Comparison of ENCODE assay signal across 37 cellular contexts in the genomic region with DNA sequence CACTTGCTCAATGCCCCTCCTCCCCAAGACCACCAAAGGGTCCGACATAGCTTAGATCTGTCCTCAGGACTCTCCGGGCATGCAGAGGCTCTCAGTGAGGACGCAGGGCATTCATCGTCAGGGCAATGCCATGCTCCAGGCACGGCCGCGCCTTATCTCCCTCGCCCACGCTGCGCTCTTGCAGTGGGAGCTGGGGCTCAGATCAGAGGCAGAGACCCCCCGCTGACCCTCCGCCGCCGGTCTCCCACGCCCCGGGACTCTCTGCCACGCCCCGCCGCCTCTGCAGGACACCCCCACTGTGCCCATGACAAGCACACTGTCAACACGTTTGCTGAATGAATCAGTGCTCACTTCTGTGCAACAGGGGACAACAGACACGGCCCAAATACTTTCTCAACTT.
"Had no signal": no experiment of that assay in that cellular context is flagged by ENCODE, and none has a peak within 500 bp of the region (broad histone marks: within the 10 kb centered on the region; RNA-seq: fewer than 3 reads in every experiment).

No MANE protein-coding gene starts in this region.

- H3K36me3 ChIP-seq: adrenal gland, brain microvascular endothelial cell, breast epithelium had no signal

- DNase-seq: activated B cell treated with CpG ODN at 0.5 μM for 24 hours; activated CD4-positive, alpha-beta memory T cell treated with anti-CD3 and anti-CD28 coated beads for 36 hours; activated CD4-positive, alpha-beta T cell treated with anti-CD3 and anti-CD28 coated beads for 4 hours; activated CD4-positive, alpha-beta T cell treated with anti-CD3 and anti-CD28 coated beads, Interleukin-2, amount 10 ng/mL, durations not matched to agents 24 days and 14 days; activated CD4-positive, alpha-beta T cell treated with anti-CD3 and anti-CD28 coated beads, Interleukin-2, amount 50 U/mL, for 1 hour; activated CD4-positive, alpha-beta T cell treated with anti-CD3 and anti-CD28 coated beads, Interleukin-2, amount 50 U/mL, for 4 hours; activated CD4-positive, CD25-positive, alpha-beta regulatory T cell treated with anti-CD3 and anti-CD28 coated beads, Interleukin-2, amount 50 U/mL, for 72 hours; activated CD8-positive, alpha-beta memory T cell treated with anti-CD3 and anti-CD28 coated beads, Interleukin-2, amount 50 U/mL, for 4 hours; activated CD8-positive, alpha-beta T cell treated with anti-CD3 and anti-CD28 coated beads for 36 hours; activated effector memory CD4-positive, alpha-beta T cell treated with anti-CD3 and anti-CD28 coated beads, Interleukin-2, amount 50 U/mL, for 16 hours; activated gamma-delta T cell treated with Interleukin-2 at 50 U/mL for 16 hours; activated naive CD4-positive, alpha-beta T cell; activated naive CD4-positive, alpha-beta T cell treated with anti-CD3 and anti-CD28 coated beads for 36 hours; activated naive CD4-positive, alpha-beta T cell treated with anti-CD3 and anti-CD28 coated beads, Interleukin-2, amount 50 U/mL, for 16 hours; activated naive CD8-positive, alpha-beta T cell treated with anti-CD3 and anti-CD28 coated beads for 36 hours; activated T-cell treated with anti-CD3 and anti-CD28 coated beads for 4 hours; activated T-cell treated with anti-CD3 and anti-CD28 coated beads, Interleukin-2, amount 50 U/mL, for 1 hour; activated T-cell treated with anti-CD3 and anti-CD28 coated beads, Interleukin-2, amount 50 U/mL, for 4 hours; activated T-cell treated with anti-CD3 and anti-CD28 coated beads, Interleukin-2, amount 50 U/mL, for 72 hours; adrenal gland; amniotic stem cell; aorta; body of pancreas; brain microvascular endothelial cell; caudate nucleus; cerebellar nuclear complex; T-helper 1 cell; T-helper 2 cell; T-helper 9 cell had no signal

- H3K4me1 Mint-ChIP-seq: activated B cell treated with CpG ODN at 0.5 μM for 24 hours; activated CD4-positive, alpha-beta T cell treated with anti-CD3 and anti-CD28 coated beads, Interleukin-2, amount 10 ng/mL, durations not matched to agents 24 days and 14 days; activated naive CD8-positive, alpha-beta T cell treated with anti-CD3 and anti-CD28 coated beads for 36 hours; activated T-helper 17 cell treated with anti-CD3 and anti-CD28 coated beads, Interleukin-2, amount 50 U/mL, for 72 hours; central memory CD8-positive, alpha-beta T cell had no signal

- H3K4me3 ChIP-seq: adrenal gland, body of pancreas, breast epithelium had no signal

- H3K27me3 ChIP-seq: adrenal gland, body of pancreas, brain microvascular endothelial cell, breast epithelium had no signal

- H3K36me3 Mint-ChIP-seq: activated CD4-positive, alpha-beta memory T cell treated with anti-CD3 and anti-CD28 coated beads for 36 hours; activated naive CD4-positive, alpha-beta T cell treated with anti-CD3 and anti-CD28 coated beads, Interleukin-2, amount 50 U/mL, for 72 hours; activated naive CD8-positive, alpha-beta T cell treated with anti-CD3 and anti-CD28 coated beads for 36 hours had no signal

- H3K27ac ChIP-seq: adrenal gland, body of pancreas, brain microvascular endothelial cell, breast epithelium, VCaP had no signal

- H3K9me3 ChIP-seq: adrenal gland, body of pancreas, breast epithelium had no signal

- H3K4me3 Mint-ChIP-seq: activated B cell treated with CpG ODN at 0.5 μM for 24 hours; activated CD4-positive, alpha-beta memory T cell treated with anti-CD3 and anti-CD28 coated beads for 36 hours; activated CD4-positive, alpha-beta T cell treated with anti-CD3 and anti-CD28 coated beads, Interleukin-2, amount 10 ng/mL, durations not matched to agents 24 days and 14 days; activated CD8-positive, alpha-beta T cell treated with anti-CD3 and anti-CD28 coated beads for 36 hours; activated naive CD4-positive, alpha-beta T cell treated with anti-CD3 and anti-CD28 coated beads for 36 hours; activated naive CD8-positive, alpha-beta T cell treated with anti-CD3 and anti-CD28 coated beads for 36 hours; activated T-cell treated with anti-CD3 and anti-CD28 coated beads, Interleukin-2, amount 50 U/mL, for 4 hours; activated T-cell treated with anti-CD3 and anti-CD28 coated beads, Interleukin-2, amount 50 U/mL, for 72 hours; activated T-helper 1 cell treated with anti-CD3 and anti-CD28 coated beads, Interleukin-12 subunit alpha, Interleukin-12 subunit beta, Interleukin-2, Interleukin-4 antibody, amounts not matched to agents 30 ng/mL and 10 ng/mL and 1 ng/mL, durations not matched to agents 14 hours and 24 hours and 36 hours; activated T-helper 17 cell treated with anti-CD3 and anti-CD28 coated beads, Interleukin-2, amount 50 U/mL, for 72 hours; central memory CD8-positive, alpha-beta T cell; T-helper 1 cell treated with Interleukin-12 subunit alpha and Interleukin-12 subunit beta and Interleukin-4 antibody, amounts not matched to agents 30 μg/mL and 1 μg/mL, for 36 hours; T-helper 2 cell treated with Interferon-gamma antibody and Interleukin-4, amounts not matched to agents 5 μg/mL and 100 μg/mL, for 36 hours had no signal

- ATAC-seq: activated CD8-positive, alpha-beta T cell treated with anti-CD3 and anti-CD28 coated beads for 36 hours; activated naive CD4-positive, alpha-beta T cell treated with anti-CD3 and anti-CD28 coated beads, Interleukin-2, amount 50 U/mL, for 72 hours; activated T-cell treated with anti-CD3 and anti-CD28 coated beads, Interleukin-2, amount 50 U/mL, for 4 hours; activated T-cell treated with anti-CD3 and anti-CD28 coated beads, Interleukin-2, amount 50 U/mL, for 72 hours; activated T-helper 17 cell treated with anti-CD3 and anti-CD28 coated beads, Interleukin-2, amount 50 U/mL, for 72 hours; body of pancreas had no signal

- H3K27ac Mint-ChIP-seq: activated B cell treated with CpG ODN at 0.5 μM for 24 hours; activated CD4-positive, alpha-beta memory T cell treated with anti-CD3 and anti-CD28 coated beads for 36 hours; activated CD4-positive, alpha-beta T cell treated with anti-CD3 and anti-CD28 coated beads, Interleukin-2, amount 10 ng/mL, durations not matched to agents 24 days and 14 days; activated CD8-positive, alpha-beta T cell treated with anti-CD3 and anti-CD28 coated beads for 36 hours; activated naive CD4-positive, alpha-beta T cell treated with anti-CD3 and anti-CD28 coated beads for 36 hours; activated naive CD4-positive, alpha-beta T cell treated with anti-CD3 and anti-CD28 coated beads, Interleukin-2, amount 50 U/mL, for 72 hours; activated naive CD8-positive, alpha-beta T cell treated with anti-CD3 and anti-CD28 coated beads for 36 hours; activated T-cell treated with anti-CD3 and anti-CD28 coated beads, Interleukin-2, amount 50 U/mL, for 72 hours; activated T-helper 1 cell treated with anti-CD3 and anti-CD28 coated beads, Interleukin-12 subunit alpha, Interleukin-12 subunit beta, Interleukin-2, Interleukin-4 antibody, amounts not matched to agents 30 ng/mL and 10 ng/mL and 1 ng/mL, durations not matched to agents 14 hours and 24 hours and 36 hours; activated T-helper 17 cell treated with anti-CD3 and anti-CD28 coated beads, Interleukin-2, amount 50 U/mL, for 72 hours; T-helper 1 cell treated with Interleukin-12 subunit alpha and Interleukin-12 subunit beta and Interleukin-4 antibody, amounts not matched to agents 30 μg/mL and 1 μg/mL, for 36 hours; T-helper 2 cell treated with Interferon-gamma antibody and Interleukin-4, amounts not matched to agents 5 μg/mL and 100 μg/mL, for 36 hours had no signal

- H3K27me3 Mint-ChIP-seq: activated B cell treated with CpG ODN at 0.5 μM for 24 hours; activated CD4-positive, alpha-beta memory T cell treated with anti-CD3 and anti-CD28 coated beads for 36 hours; activated CD4-positive, alpha-beta T cell treated with anti-CD3 and anti-CD28 coated beads, Interleukin-2, amount 10 ng/mL, durations not matched to agents 24 days and 14 days; activated CD8-positive, alpha-beta T cell treated with anti-CD3 and anti-CD28 coated beads for 36 hours; activated naive CD8-positive, alpha-beta T cell treated with anti-CD3 and anti-CD28 coated beads for 36 hours; activated T-helper 17 cell treated with anti-CD3 and anti-CD28 coated beads, Interleukin-2, amount 50 U/mL, for 72 hours; central memory CD8-positive, alpha-beta T cell had no signal

- H3K4me1 ChIP-seq: adrenal gland, body of pancreas, breast epithelium had no signal

- H3K9me3 Mint-ChIP-seq: activated B cell treated with CpG ODN at 0.5 μM for 24 hours; activated CD4-positive, alpha-beta memory T cell treated with anti-CD3 and anti-CD28 coated beads for 36 hours; activated CD4-positive, alpha-beta T cell treated with anti-CD3 and anti-CD28 coated beads, Interleukin-2, amount 10 ng/mL, durations not matched to agents 24 days and 14 days; activated CD8-positive, alpha-beta T cell treated with anti-CD3 and anti-CD28 coated beads for 36 hours; activated naive CD4-positive, alpha-beta T cell treated with anti-CD3 and anti-CD28 coated beads for 36 hours; activated naive CD4-positive, alpha-beta T cell treated with anti-CD3 and anti-CD28 coated beads, Interleukin-2, amount 50 U/mL, for 72 hours; activated naive CD8-positive, alpha-beta T cell treated with anti-CD3 and anti-CD28 coated beads for 36 hours; activated T-cell treated with anti-CD3 and anti-CD28 coated beads, Interleukin-2, amount 50 U/mL, for 4 hours; activated T-cell treated with anti-CD3 and anti-CD28 coated beads, Interleukin-2, amount 50 U/mL, for 72 hours; activated T-helper 1 cell treated with anti-CD3 and anti-CD28 coated beads, Interleukin-12 subunit alpha, Interleukin-12 subunit beta, Interleukin-2, Interleukin-4 antibody, amounts not matched to agents 30 ng/mL and 10 ng/mL and 1 ng/mL, durations not matched to agents 14 hours and 24 hours and 36 hours; activated T-helper 17 cell treated with anti-CD3 and anti-CD28 coated beads, Interleukin-2, amount 50 U/mL, for 72 hours; central memory CD8-positive, alpha-beta T cell; T-helper 1 cell treated with Interleukin-12 subunit alpha and Interleukin-12 subunit beta and Interleukin-4 antibody, amounts not matched to agents 30 μg/mL and 1 μg/mL, for 36 hours; T-helper 2 cell treated with Interferon-gamma antibody and Interleukin-4, amounts not matched to agents 5 μg/mL and 100 μg/mL, for 36 hours had no signal
